8 cellular contexts compared by ENCODE assay signal in the genomic region with DNA sequence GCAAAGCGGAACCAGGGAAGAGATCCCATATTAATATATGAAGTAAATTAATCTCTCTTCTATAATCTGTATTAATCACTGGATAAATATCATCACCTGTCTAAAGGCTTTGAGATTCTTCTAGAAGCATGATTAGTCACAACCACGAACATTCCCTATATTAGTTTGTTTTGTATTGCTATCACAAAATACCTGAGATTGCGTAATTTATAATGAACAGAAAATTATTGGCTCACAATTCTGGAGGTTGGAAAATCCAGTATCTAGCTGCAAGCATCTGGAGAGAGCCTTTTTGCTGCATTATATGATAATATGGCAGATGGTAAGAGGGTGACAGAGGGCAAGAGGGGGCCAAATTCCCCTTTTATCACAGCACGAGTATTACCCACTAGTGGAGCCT.
"Had no signal": no experiment of that assay in that cellular context is flagged by ENCODE, and none has a peak within 500 bp of the region (broad histone marks: within the 10 kb centered on the region; RNA-seq: fewer than 3 reads in every experiment).

No MANE protein-coding gene starts in this region.

- H3K27ac ChIP-seq: HL-60 had no signal

- H3K4me1 Mint-ChIP-seq: IgD-negative memory B cell had no signal

- H3K36me3 ChIP-seq: HAP-1 had no signal

- H3K27me3 Mint-ChIP-seq: IgD-negative memory B cell had no signal

- H3K9me3 Mint-ChIP-seq: GM23338 had no signal

- H3K36me3 Mint-ChIP-seq: IgD-negative memory B cell had no signal

- FAIRE-seq: K562 had no signal

- H3K27ac Mint-ChIP-seq: GM23338, HFFc6, IgD-negative memory B cell had no signal

- H3K4me3 Mint-ChIP-seq: GM23338, HFFc6, IgD-negative memory B cell had no signal

- H3K9me3 ChIP-seq: HAP-1 had no signal

- DNase-seq: H7, HFFc6 had no signal

- H3K4me2 ChIP-seq: GM23338 had no signal

- H2AFZ ChIP-seq: GM23338 had no signal

- ATAC-seq: GM23338, HCT116, K562 had no signal

- H3K4me3 ChIP-seq: GM23338, HAP-1, K562 had no signal
